In genomic region chr9:114033397-114034103, GRCh38 we compare ENCODE assay signal across 1 cellular context.
TF ChIP-seq lines count a peak whose summit lies in the region.

No MANE protein-coding gene starts in this region.

TF ChIP-seq in A549, 52 proteins besides CTCF, POLR2A, EP300 and RAD21 (continued from another document):
- TF ChIP-seq REST (IDR thresholded peaks at IDR 0.05) (no peak), MAFK (IDR thresholded peaks at IDR 0.05; ENCODE audit: partially characterized antibody) (no peak), ZSCAN20 (CRISPR knock-in tag; IDR thresholded peaks at IDR 0.05) (no peak)
TF ChIP-seq in A549: peak in this region for 0.
